In the genomic region with DNA sequence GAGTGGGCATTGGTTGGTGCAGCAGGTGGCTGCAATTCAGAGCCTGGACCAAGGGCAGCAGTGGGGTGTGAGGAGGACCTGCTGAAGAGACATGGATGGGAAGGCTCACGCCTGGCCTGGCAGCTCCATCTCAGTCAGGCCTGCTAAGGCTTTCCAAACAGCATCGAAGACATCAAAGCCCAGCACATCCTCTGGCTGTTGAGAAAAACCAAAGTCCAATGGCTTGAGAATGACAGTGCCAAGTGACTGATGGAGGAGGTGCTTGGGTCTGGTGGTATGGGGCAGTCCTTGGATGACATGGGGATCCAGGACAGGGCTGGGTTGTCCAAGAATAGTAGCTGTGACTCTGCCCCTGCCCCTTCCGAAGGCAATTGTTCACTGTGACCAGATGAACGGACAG, we compare ENCODE assay signal across 22 cellular contexts.
"Had no signal": no experiment of that assay in that cellular context is flagged by ENCODE, and none has a peak within 500 bp of the region (broad histone marks: within the 10 kb centered on the region; RNA-seq: fewer than 3 reads in every experiment).

No MANE protein-coding gene starts in this region.

- H3K27me3 Mint-ChIP-seq: effector memory CD8-positive, alpha-beta T cell had no signal

- DNase-seq: cortex of kidney; effector memory CD8-positive, alpha-beta T cell; mucosa of descending colon; naive thymus-derived CD4-positive, alpha-beta T cell; occipital lobe; ovary; psoas muscle; small intestine; stimulated activated CD4-positive, alpha-beta T cell treated with anti-CD3 and anti-CD28 coated beads, Interleukin-12 subunit alpha, Interleukin-12 subunit beta, amount 100 ng/mL, for 4 hours; stimulated activated CD4-positive, alpha-beta T cell treated with anti-CD3 and anti-CD28 coated beads, Interleukin-1b, Interleukin-23, amount 100 ng/mL, for 48 hours; stimulated activated CD4-positive, alpha-beta T cell treated with anti-CD3 and anti-CD28 coated beads, Interleukin-4, amount 100 ng/mL, for 1 hour; stimulated activated CD8-positive, alpha-beta memory T cell treated with anti-CD3 and anti-CD28 coated beads, Interleukin-4, amount 100 ng/mL, for 48 hours; stimulated activated naive CD4-positive, alpha-beta T cell treated with Interleukin-2 at 50 U/mL for 16 hours; stomach; thyroid gland; trophoblast cell had no signal

- H3K9me3 Mint-ChIP-seq: effector memory CD8-positive, alpha-beta T cell; memory B cell; mesothelial cell of epicardium; naive thymus-derived CD4-positive, alpha-beta T cell; nephron had no signal

- H3K4me3 Mint-ChIP-seq: effector memory CD8-positive, alpha-beta T cell; memory B cell; mesothelial cell of epicardium; naive thymus-derived CD4-positive, alpha-beta T cell; nephron had no signal

- H3K36me3 Mint-ChIP-seq: memory B cell; mesothelial cell of epicardium; naive thymus-derived CD4-positive, alpha-beta T cell had no signal

- H3K27me3 ChIP-seq: ovary, stomach, thyroid gland, vagina had no signal

- H3K4me1 Mint-ChIP-seq: memory B cell; naive thymus-derived CD4-positive, alpha-beta T cell had no signal

- H3K4me3 ChIP-seq: lung, mucosa of descending colon, ovary, psoas muscle, stomach, thyroid gland, vagina had no signal

- H3K27ac ChIP-seq: ovary, psoas muscle, stomach, thyroid gland, vagina had no signal

- H3K36me3 ChIP-seq: ovary, stomach, thyroid gland, vagina had no signal

- H3K9me3 ChIP-seq: mucosa of descending colon, ovary, psoas muscle, stomach, thyroid gland, vagina had no signal

- H3K4me1 ChIP-seq: psoas muscle, stomach, thyroid gland, vagina had no signal

- ATAC-seq: effector memory CD8-positive, alpha-beta T cell; mucosa of descending colon; naive thymus-derived CD4-positive, alpha-beta T cell; psoas muscle; right cardiac atrium had no signal

- H3K27ac Mint-ChIP-seq: effector memory CD8-positive, alpha-beta T cell; memory B cell; mesothelial cell of epicardium; naive thymus-derived CD4-positive, alpha-beta T cell; nephron had no signal
